Comparison of ENCODE assay signal across 13 cellular contexts in genomic region chr19:5934779-5935472, GRCh38. TPM values are rescaled to one million over a fixed set of nuclear protein-coding genes. Genes with fewer than 3 reads are reported as not detected.
DNase-seq lines count a peak whose midpoint lies in the region; ATAC-seq and TF ChIP-seq lines count a peak whose summit lies in the region.
"Had no signal": no experiment of that assay in that cellular context is flagged by ENCODE, and none has a peak within 500 bp of the region (broad histone marks: within the 10 kb centered on the region; RNA-seq: fewer than 3 reads in every experiment).

No MANE protein-coding gene starts in this region.

- H3K27ac ChIP-seq in endodermal cell (ENCODE audit: low read depth, low read length), result peak overlapping the region; percentile 44
- H3K27ac ChIP-seq in tibial artery, result peak overlapping the region; percentile 17 to 36

- CTCF ChIA-PET in WTC11 (lab: Charles Lee), result interaction anchor here (1.3 to 2.6 kb wide), 4 partner anchors 33 to 131 kb away, joined by 4 to 12 read pairs (median 8); no protein-coding TSS in a partner anchor

- no peak overlapping the region for H3K27ac Mint-ChIP-seq in endodermal cell
- no peak overlapping the region; the same call in 1 of the 2 replicates for H3K27ac Mint-ChIP-seq in WTC11
- H3K27ac Mint-ChIP-seq: activated B cell treated with CpG ODN at 0.5 μM for 24 hours had no signal

- H3K4me1 ChIP-seq in endodermal cell (ENCODE audit: control insufficient read depth, insufficient read depth, low read length), result no peaks in the 10 kb centered on the region
- peaks cover 0 to 14% (median 4%) of the 10 kb centered on the region in 4 donors for H3K4me1 ChIP-seq in tibial artery

- no peak overlapping the region for H3K9ac ChIP-seq in endodermal cell (ENCODE audit: extremely low read depth, low read length, poor library complexity, severe bottlenecking)

- 95 to 96% methylated on average over 10 to 16 of the region's 16 CpGs for WGBS in endodermal cell (ENCODE audit: insufficient coverage in 1 of 2, insufficient read length in 1 of 2), 2 experiments

- H3K4me3 Mint-ChIP-seq in endodermal cell (no peak overlapping the region), WTC11 (no peak overlapping the region)
- H3K4me3 Mint-ChIP-seq: activated B cell treated with CpG ODN at 0.5 μM for 24 hours had no signal

- ATAC-seq in HG02678 (IDR thresholded peaks at IDR 0.05; ENCODE audit: unreplicated experiment) (no peak), WTC11 (no peak), HG03457 (IDR thresholded peaks at IDR 0.05; ENCODE audit: unreplicated experiment) (no peak)
- ATAC-seq: Panc1 had no signal

- H3K27me3 Mint-ChIP-seq in endodermal cell (ENCODE audit: insufficient read depth) (no peaks in the 10 kb centered on the region), WTC11 (ENCODE audit: low read depth) (no peaks in the 10 kb centered on the region)
- H3K27me3 Mint-ChIP-seq: activated B cell treated with CpG ODN at 0.5 μM for 24 hours had no signal

- TF ChIP-seq CTCF in endodermal cell (conservative IDR thresholded peaks at IDR 0.05), result no peak
- no peak for TF ChIP-seq CTCF in tibial artery (IDR thresholded peaks at IDR 0.05)
- no peak for TF ChIP-seq CTCF in WTC11 (IDR thresholded peaks at IDR 0.05)

- DNase-seq in NCI-H82 (lab: John Stamatoyannopoulos, UW) (peak; percentile 31), NCI-H82 treated with DMSO at 0.1 percent for 48 hours (lab: John Stamatoyannopoulos, UW; ENCODE audit: unreplicated experiment) (no peak), endodermal cell (no peak), lung microvascular endothelial cell (ENCODE audit: low read depth in 2 of 2) (peak; percentile 63 to 87), tibial artery (no peak), WTC11 (ENCODE audit: low spot score) (no peak)
- DNase-seq: 8988T, activated B cell treated with CpG ODN at 0.5 μM for 24 hours, head of caudate nucleus, NCI-H1092 treated with DMSO at 0.1 percent for 48 hours had no signal

- H3K4me1 Mint-ChIP-seq in endodermal cell (no peaks in the 10 kb centered on the region), WTC11 (peaks cover 4% of the 10 kb centered on the region; the same call in 1 of the 2 replicates)
- H3K4me1 Mint-ChIP-seq: activated B cell treated with CpG ODN at 0.5 μM for 24 hours had no signal

- POLR2A ChIA-PET in WTC11 (lab: Charles Lee), result interaction anchor here (0.6 kb wide), 1 partner anchor 1061 kb away, joined by 3 read pairs; no protein-coding TSS in a partner anchor

- H3K36me3 ChIP-seq in endodermal cell (ENCODE audit: control insufficient read depth, insufficient read depth, low read length) (peaks cover 59% of the 10 kb centered on the region), tibial artery (peaks cover 15 to 85% (median 55%) of the 10 kb centered on the region in 3 donors)

- H3K9me3 Mint-ChIP-seq in endodermal cell (no peaks in the 10 kb centered on the region), WTC11 (no peaks in the 10 kb centered on the region)
- H3K9me3 Mint-ChIP-seq: activated B cell treated with CpG ODN at 0.5 μM for 24 hours had no signal

- intact Hi-C loops in tibial artery (cut with DNase I; ENCODE audit: low total_unique reads), result no loop called here

- H3K36me3 Mint-ChIP-seq in endodermal cell (ENCODE audit: low read depth), result peaks cover 75% of the 10 kb centered on the region
- H3K36me3 Mint-ChIP-seq in WTC11, result peaks cover 21% of the 10 kb centered on the region

- H3K27me3 ChIP-seq in endodermal cell (ENCODE audit: control insufficient read depth, insufficient read depth, low read length, poor library complexity, severe bottlenecking) (no peaks in the 10 kb centered on the region), tibial artery (no peaks in the 10 kb centered on the region)

- H3K4me3 ChIP-seq in endodermal cell (ENCODE audit: low read length) (no peak overlapping the region), tibial artery (no peak overlapping the region)

- no peaks in the 10 kb centered on the region for H3K9me3 ChIP-seq in endodermal cell (ENCODE audit: control insufficient read depth, low read length)
- no peaks in the 10 kb centered on the region for H3K9me3 ChIP-seq in tibial artery

TF ChIP-seq in WTC11, 78 proteins besides CTCF, POLR2A, EP300 and RAD21 (continues in another document):
- TF ChIP-seq CBFB (CRISPR knock-in tag; IDR thresholded peaks at IDR 0.05; ENCODE audit: low read depth), result no peak
- no peak for TF ChIP-seq MLX (CRISPR knock-in tag; IDR thresholded peaks at IDR 0.05)
- no peak for TF ChIP-seq ZNF671 (CRISPR knock-in tag; IDR thresholded peaks at IDR 0.05)
- TF ChIP-seq ZNF317 (CRISPR knock-in tag; IDR thresholded peaks at IDR 0.05; ENCODE audit: borderline replicate concordance, low read depth), result no peak
- no peak for TF ChIP-seq ZNF425 (CRISPR knock-in tag; conservative IDR thresholded peaks at IDR 0.05)
- no peak for TF ChIP-seq NFYB (CRISPR knock-in tag; conservative IDR thresholded peaks at IDR 0.05; ENCODE audit: low read depth)
- no peak for TF ChIP-seq TEAD4 (CRISPR knock-in tag; IDR thresholded peaks at IDR 0.05)
- TF ChIP-seq PRRX2 (CRISPR knock-in tag; IDR thresholded peaks at IDR 0.05), result no peak
- no peak for TF ChIP-seq ATF1 (CRISPR knock-in tag; IDR thresholded peaks at IDR 0.05)
- TF ChIP-seq FOXP4 (CRISPR knock-in tag; IDR thresholded peaks at IDR 0.05), result no peak
- no peak for TF ChIP-seq ZSCAN18 (CRISPR knock-in tag; IDR thresholded peaks at IDR 0.05)
- no peak for TF ChIP-seq SMAD4 (CRISPR knock-in tag; IDR thresholded peaks at IDR 0.05)

RNA-seq across cellular contexts. Expression of gene CAPS, which starts 20.9 kb away (rescaled TPM):
- total RNA-seq in endodermal cell (1 to 10 TPM; 6.6 to 6.7 TPM), lung microvascular endothelial cell (2.4 and 4.6 TPM in 2 replicates), WTC11 (2021) (4.6 to 5.8 TPM (median 5.3 TPM) in 3 replicates)
- polyA plus RNA-seq in endodermal cell (2013, experiment 1 of 2), result 3.8 TPM
- polyA plus RNA-seq in endodermal cell (2013, experiment 2 of 2), result 3.8 TPM

RNA-seq across cellular contexts. Expression of gene VMAC, which starts 30.3 kb away (rescaled TPM):
- total RNA-seq in endodermal cell (1 to 10 TPM; 5.9 TPM), lung microvascular endothelial cell (3.9 and 7.7 TPM in 2 replicates), WTC11 (2021) (2.5 to 3.3 TPM (median 3.3 TPM) in 3 replicates)
- 3.5 TPM for polyA plus RNA-seq in endodermal cell (2013, experiment 1 of 2)
- 3.4 TPM for polyA plus RNA-seq in endodermal cell (2013, experiment 2 of 2)

RNA-seq across cellular contexts. Expression of gene NDUFA11, which starts 31.3 kb away (rescaled TPM):
- total RNA-seq in endodermal cell (100 to 1,000 TPM; 242 to 269 TPM), lung microvascular endothelial cell (219 and 282 TPM in 2 replicates), WTC11 (2021) (260 to 261 TPM (median 260 TPM) in 3 replicates)
- 216 TPM for polyA plus RNA-seq in endodermal cell (2013, experiment 1 of 2)
- 206 TPM for polyA plus RNA-seq in endodermal cell (2013, experiment 2 of 2)

RNA-seq across cellular contexts. Expression of gene RANBP3, which starts 43.0 kb away (rescaled TPM):
- total RNA-seq in endodermal cell (10 to 100 TPM; 77.4 to 81.4 TPM), lung microvascular endothelial cell (18.5 and 25.4 TPM in 2 replicates), WTC11 (2021) (74.5 to 76.3 TPM (median 75.6 TPM) in 3 replicates)
- polyA plus RNA-seq in endodermal cell (2013, experiment 1 of 2), result 72.9 TPM
- polyA plus RNA-seq in endodermal cell (2013, experiment 2 of 2), result 60.6 TPM

Comparison
In these comparisons a context has a peak if more than half of its experiments do, and no peak if none do; other contexts are left out.
1. DNase-seq: peak in NCI-H82 (single experiment) and lung microvascular endothelial cell (2 of 2); none in NCI-H82 treated with DMSO at 0.1 percent for 48 hours (single experiment), endodermal cell (single experiment), tibial artery (0 of 2) and WTC11 (single experiment).